15 cellular contexts compared by ENCODE assay signal in genomic region chr6:32472781-32473377, GRCh38. TPM values are rescaled to one million over a fixed set of nuclear protein-coding genes. Genes with fewer than 3 reads are reported as not detected.
DNase-seq lines count a peak whose midpoint lies in the region; ATAC-seq and TF ChIP-seq lines count a peak whose summit lies in the region.
"Had no signal": no experiment of that assay in that cellular context is flagged by ENCODE, and none has a peak within 500 bp of the region (broad histone marks: within the 10 kb centered on the region; RNA-seq: fewer than 3 reads in every experiment).

No MANE protein-coding gene starts in this region.

- H3K9me2 ChIP-seq in GM23338 (ENCODE audit: insufficient read depth), result 0 out of 2 replicates have a peak, but pooled peaks cover 7% of the 10 kb centered on the region

- POLR2A ChIA-PET in CD8-positive, alpha-beta memory T cell (lab: Charles Lee), result no interaction called here

- H2AFZ ChIP-seq in GM23338, result peak overlapping the region; percentile 84; the same call in 1 of the 2 replicates

- H3K27ac ChIP-seq in CD8-positive, alpha-beta memory T cell (ENCODE audit: low read depth, low read length), result no peak overlapping the region
- no peak overlapping the region for H3K27ac ChIP-seq in GM23338 (ENCODE audit: low read depth)
- H3K27ac ChIP-seq: C4-2B had no signal

- no peak for DNase-seq in CD8-positive, alpha-beta memory T cell
- no peak for DNase-seq in GM23338 (ENCODE audit: low spot score)
- no peak for DNase-seq in T-helper 17 cell
- DNase-seq in mucosa of descending colon, result no peak
- no peak for DNase-seq in posterior cingulate gyrus
- no peak for DNase-seq in NCI-H2171 treated with DMSO at 0.1 percent for 48 hours (lab: John Stamatoyannopoulos, UW)
- DNase-seq in LoVo (ENCODE audit: low spot score), result no peak
- DNase-seq: activated T-cell treated with anti-CD3 and anti-CD28 coated beads, Interleukin-2, amount 50 U/mL, for 1 hour; amniotic stem cell; IMR-90; NCI-H2029 treated with DMSO at 0.1 percent for 48 hours; stimulated activated CD4-positive, alpha-beta T cell treated with anti-CD3 and anti-CD28 coated beads, Interleukin-4, amount 100 ng/mL, for 4 hours; stimulated activated naive CD4-positive, alpha-beta T cell treated with Interleukin-2 at 50 U/mL for 16 hours had no signal

- no peak overlapping the region for H3K4me2 ChIP-seq in GM23338

- peak overlapping the region in 4 of 7 donors; percentile 48 to 59 (median 50) for H3K4me3 Mint-ChIP-seq in CD8-positive, alpha-beta memory T cell
- no peak overlapping the region for H3K4me3 Mint-ChIP-seq in GM23338
- no peak overlapping the region for H3K4me3 Mint-ChIP-seq in T-helper 17 cell

- TF ChIP-seq CTCF in GM23338 (conservative IDR thresholded peaks at IDR 0.05; ENCODE audit: low read depth in 2 of 2) (no peak), mucosa of descending colon (IDR thresholded peaks at IDR 0.05) (no peak)

- no peaks in the 10 kb centered on the region for H3K27me3 ChIP-seq in CD8-positive, alpha-beta memory T cell (ENCODE audit: insufficient read depth, low read length, poor library complexity, severe bottlenecking)
- H3K27me3 ChIP-seq in GM23338 (ENCODE audit: insufficient read depth), result no peaks in the 10 kb centered on the region

- H3K4me1 Mint-ChIP-seq in CD8-positive, alpha-beta memory T cell, result peaks cover 3 to 6% (median 4%) of the 10 kb centered on the region in 3 donors
- H3K4me1 Mint-ChIP-seq in GM23338, result peaks cover 2% of the 10 kb centered on the region; the same call in 2 of the 3 replicates
- H3K4me1 Mint-ChIP-seq in T-helper 17 cell, result peaks cover 5% of the 10 kb centered on the region

- H3K27ac Mint-ChIP-seq in CD8-positive, alpha-beta memory T cell, result peak overlapping the region in 2 of 8 donors; percentile 55 to 81
- no peak overlapping the region for H3K27ac Mint-ChIP-seq in GM23338
- no peak overlapping the region for H3K27ac Mint-ChIP-seq in T-helper 17 cell

- H3K4me1 ChIP-seq in CD8-positive, alpha-beta memory T cell (ENCODE audit: insufficient read depth, low read length), result no peaks in the 10 kb centered on the region
- H3K4me1 ChIP-seq in GM23338 (ENCODE audit: insufficient read depth) (no peaks in the 10 kb centered on the region), mucosa of descending colon (ENCODE audit: low read depth) (no peaks in the 10 kb centered on the region)

- intact Hi-C loops in mucosa of descending colon (cut with DNase I, micrococcal nuclease) (no loop called here), posterior cingulate gyrus (cut with DNase I) (no loop called here)

- H3K27me3 Mint-ChIP-seq in CD8-positive, alpha-beta memory T cell, result peaks cover 13 to 39% of the 10 kb centered on the region in 2 donors
- no peaks in the 10 kb centered on the region for H3K27me3 Mint-ChIP-seq in GM23338 (ENCODE audit: insufficient read depth, low read depth, poor library complexity)
- H3K27me3 Mint-ChIP-seq in T-helper 17 cell, result peaks cover 54% of the 10 kb centered on the region

- peaks cover 0 to 5% (median 2%) of the 10 kb centered on the region in 5 donors for H3K9me3 Mint-ChIP-seq in CD8-positive, alpha-beta memory T cell
- H3K9me3 Mint-ChIP-seq in GM23338, result peaks cover 15% of the 10 kb centered on the region

- H4K20me1 ChIP-seq in GM23338 (replicated peaks; ENCODE audit: insufficient read depth), result no peaks in the 10 kb centered on the region

- no peaks in the 10 kb centered on the region for H3K9me3 ChIP-seq in CD8-positive, alpha-beta memory T cell (ENCODE audit: low read length)
- H3K9me3 ChIP-seq in T-helper 17 cell (ENCODE audit: control insufficient read depth, low read length, poor library complexity, severe bottlenecking), result no peaks in the 10 kb centered on the region
- H3K9me3 ChIP-seq in mucosa of descending colon, result no peaks in the 10 kb centered on the region

- no peaks in the 10 kb centered on the region for H3K36me3 ChIP-seq in CD8-positive, alpha-beta memory T cell (ENCODE audit: insufficient read depth, low read length)
- H3K36me3 ChIP-seq in GM23338 (ENCODE audit: insufficient read depth), result no peaks in the 10 kb centered on the region
- no peaks in the 10 kb centered on the region for H3K36me3 ChIP-seq in mucosa of descending colon (ENCODE audit: low read depth)

- H3K4me3 ChIP-seq in CD8-positive, alpha-beta memory T cell (ENCODE audit: low read length), result no peak overlapping the region
- no peak overlapping the region for H3K4me3 ChIP-seq in GM23338
- no peak overlapping the region for H3K4me3 ChIP-seq in mucosa of descending colon

- H3K79me2 ChIP-seq in GM23338 (replicated peaks; ENCODE audit: insufficient read depth), result no peaks in the 10 kb centered on the region

- no peaks in the 10 kb centered on the region for H3F3A ChIP-seq in GM23338 (replicated peaks; ENCODE audit: low read depth)

- ATAC-seq in GM23338 (no peak), T-helper 17 cell (peak; percentile 33), mucosa of descending colon (peak; percentile 8), GM18519 (IDR thresholded peaks at IDR 0.05; ENCODE audit: low FRiP score, unreplicated experiment) (no peak)

- CTCF ChIA-PET in CD8-positive, alpha-beta memory T cell (lab: Charles Lee), result no interaction called here

- H3K36me3 Mint-ChIP-seq in CD8-positive, alpha-beta memory T cell, result no peaks in the 10 kb centered on the region
- H3K36me3 Mint-ChIP-seq in GM23338 (ENCODE audit: low read depth) (0 out of 3 replicates have a peak, but pooled peaks cover 4% of the 10 kb centered on the region), T-helper 17 cell (ENCODE audit: low read depth) (peaks cover 5% of the 10 kb centered on the region)

TF ChIP-seq in GM23338, 12 proteins besides CTCF, POLR2A, EP300 and RAD21:
- no peak for TF ChIP-seq EZH2 (IDR thresholded peaks at IDR 0.05; ENCODE audit: low read depth, unreplicated experiment)

RNA-seq across cellular contexts. Expression of gene HLA-DRA, which starts 33.2 kb away (rescaled TPM):
- total RNA-seq in CD8-positive, alpha-beta memory T cell, result 10 to 100 TPM; 36.6 to 39.1 TPM
- polyA plus RNA-seq in CD8-positive, alpha-beta memory T cell, result 41.3 TPM
- 4.4 and 6.9 TPM in 2 replicates for total RNA-seq in GM23338 (2014; rRNA removed; shearing (Covaris generic))
- polyA plus RNA-seq in GM23338 (2016; fragmentation: Nextera tagmentation; extraction: Ambion mirVana), result 7.7 and 10.5 TPM in 2 replicates
- total RNA-seq in T-helper 17 cell (100 to 1,000 TPM in 1 of 2 donors, 10 to 100 TPM in 1; 80.9 to 117 TPM), mucosa of descending colon (100 to 1,000 TPM in 2 of 3 donors, 10 to 100 TPM in 1; 69.0 to 333 (median 115) TPM)
- total RNA-seq: IMR-90 had no signal
- polyA plus RNA-seq: IMR-90 had no signal

RNA-seq across cellular contexts. Expression of gene HLA-DRB5, which starts 57.2 kb away (rescaled TPM):
- total RNA-seq in CD8-positive, alpha-beta memory T cell, result 1 to 10 TPM in 1 of 2 experiments, under 1 TPM in 1; 0.82 to 1.1 TPM
- polyA plus RNA-seq in CD8-positive, alpha-beta memory T cell, result 3.2 TPM
- not detected in 2 replicates for total RNA-seq in GM23338 (2014; rRNA removed; shearing (Covaris generic))
- polyA plus RNA-seq in GM23338 (2016; fragmentation: Nextera tagmentation; extraction: Ambion mirVana), result not detected in 2 replicates
- total RNA-seq in T-helper 17 cell, result 1 to 10 TPM; 2.8 to 8.8 TPM
- 10 to 100 TPM in 2 of 3 donors, 1 to 10 TPM in 1; 2.1 to 50.3 (median 28.8) TPM for total RNA-seq in mucosa of descending colon
- total RNA-seq: IMR-90 had no signal
- polyA plus RNA-seq: IMR-90 had no signal

Comparison
In these comparisons a context has a peak if more than half of its experiments do, and no peak if none do; other contexts are left out.
1. H3K4me3 Mint-ChIP-seq: peak in CD8-positive, alpha-beta memory T cell (4 of 7); none in GM23338 (single experiment) and T-helper 17 cell (single experiment).
2. ATAC-seq: peak in T-helper 17 cell (single experiment) and mucosa of descending colon (single experiment); none in GM23338 (single experiment) and GM18519 (single experiment).